16 cellular contexts compared by ENCODE assay signal in the genomic region with DNA sequence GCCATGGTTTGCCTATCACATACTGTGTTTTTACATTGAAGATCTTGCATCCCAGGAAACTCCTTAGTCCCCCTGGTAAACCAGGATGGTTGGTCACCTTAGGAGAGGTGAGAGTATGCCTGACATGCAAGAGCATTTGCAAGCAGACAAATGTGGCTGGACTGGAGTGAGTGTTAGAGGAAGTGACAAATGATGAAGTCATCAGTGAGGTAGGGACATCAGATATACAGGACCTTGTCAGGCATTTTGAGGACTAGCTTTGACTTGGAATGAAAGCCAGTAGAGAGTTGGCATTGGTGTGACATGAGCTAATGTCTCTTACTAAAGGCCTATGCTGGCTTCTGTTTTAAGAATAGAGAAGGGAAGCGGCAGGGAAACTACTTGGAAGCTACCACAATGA.
DNase-seq lines count a peak whose midpoint lies in the region; ATAC-seq and TF ChIP-seq lines count a peak whose summit lies in the region.
"Had no signal": no experiment of that assay in that cellular context is flagged by ENCODE, and none has a peak within 500 bp of the region (broad histone marks: within the 10 kb centered on the region; RNA-seq: fewer than 3 reads in every experiment).

No MANE protein-coding gene starts in this region.

- no peak for TF ChIP-seq CTCF in fibroblast of mammary gland (conservative IDR thresholded peaks at IDR 0.05; ENCODE audit: control insufficient read depth, insufficient read depth, low read depth, low read length)

- no peak overlapping the region for H3K4me3 ChIP-seq in fibroblast of mammary gland (ENCODE audit: control insufficient read depth, low read depth, low read length)
- H3K4me3 ChIP-seq: K562 had no signal

- intact Hi-C loops in head of caudate nucleus (cut with DNase I) = no loop called here

- peak; percentile 54 for DNase-seq in ELR (ENCODE audit: low read depth)
- peak; percentile 64 for DNase-seq in HT1080 (ENCODE audit: low read depth)
- peak; percentile 14 for DNase-seq in RKO (ENCODE audit: low spot score)
- peak; percentile 14 for DNase-seq in fibroblast of mammary gland (ENCODE audit: low read depth)
- DNase-seq in head of caudate nucleus = no peak
- no peak for DNase-seq in COR-L47 (lab: John Stamatoyannopoulos, UW)
- DNase-seq: C1 segment of cervical spinal cord; CD4-positive, alpha-beta T cell; DMS153; DMS79 treated with DMSO at 0.1 percent for 48 hours; EL; GDM1 had no signal

- ATAC-seq in GM21447 (IDR thresholded peaks at IDR 0.05; ENCODE audit: unreplicated experiment) (no peak), HG02798 (IDR thresholded peaks at IDR 0.05; ENCODE audit: poor library complexity, unreplicated experiment) (no peak)
- ATAC-seq: HCT116, K562 had no signal

Comparison
In these comparisons a context has a peak if more than half of its experiments do, and no peak if none do; other contexts are left out.
1. DNase-seq: peak in ELR (single experiment), HT1080 (single experiment), RKO (single experiment) and fibroblast of mammary gland (single experiment); none in head of caudate nucleus (0 of 42) and COR-L47 (single experiment).